In the genomic region with DNA sequence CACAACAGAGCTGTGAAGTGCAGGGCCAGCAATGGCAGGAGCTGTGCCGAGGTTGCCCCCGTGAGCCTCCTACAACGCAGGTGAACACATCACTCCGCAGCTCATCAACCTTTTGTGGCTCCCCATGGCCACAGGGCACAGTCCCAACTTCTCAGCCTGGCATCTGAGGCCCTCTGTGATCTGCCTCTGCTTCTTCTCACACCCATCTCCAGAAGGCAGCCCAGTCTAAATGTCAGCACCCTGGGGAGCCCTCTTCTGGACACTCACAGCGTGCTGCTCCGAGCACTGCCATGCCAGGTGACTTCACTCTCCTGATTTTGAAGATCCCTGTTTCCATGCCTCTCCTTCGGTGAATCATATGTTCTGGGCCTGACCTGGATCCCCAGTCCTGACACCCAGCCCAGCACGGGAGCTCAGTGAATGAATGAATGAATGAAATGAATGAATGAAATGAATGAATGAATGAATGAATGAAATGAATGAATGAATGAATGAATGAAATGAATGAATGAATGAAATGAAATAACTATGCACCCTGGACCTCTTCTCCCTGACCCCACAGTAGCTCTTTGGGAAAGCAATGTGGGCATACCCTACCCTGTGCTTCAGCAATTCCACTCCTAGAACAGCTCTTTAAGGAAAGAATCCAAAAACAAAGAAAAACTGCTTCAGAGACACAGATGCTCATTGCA, we compare ENCODE assay signal across 9 cellular contexts. TPM values are rescaled to one million over a fixed set of nuclear protein-coding genes. Genes with fewer than 3 reads are reported as not detected.
DNase-seq lines count a peak whose midpoint lies in the region; TF ChIP-seq lines count a peak whose summit lies in the region.
"Had no signal": no experiment of that assay in that cellular context is flagged by ENCODE, and none has a peak within 500 bp of the region (broad histone marks: within the 10 kb centered on the region; RNA-seq: fewer than 3 reads in every experiment).

No MANE protein-coding gene starts in this region.

- WGBS in tibial nerve, 2 donors, result 82% methylated on average over 8 of the region's 8 CpGs

- no peak overlapping the region for H3K27ac ChIP-seq in tibial nerve

- no peaks in the 10 kb centered on the region for H3K9me3 ChIP-seq in tibial nerve

- no peak overlapping the region for H3K4me3 ChIP-seq in tibial nerve

- TF ChIP-seq EP300 in tibial nerve (IDR thresholded peaks at IDR 0.05), result no peak

- no peak for TF ChIP-seq CTCF in tibial nerve (IDR thresholded peaks at IDR 0.05)

- TF ChIP-seq POLR2A in erythroblast (IDR thresholded peaks at IDR 0.05; ENCODE audit: low read length) (no peak), tibial nerve (IDR thresholded peaks at IDR 0.05) (no peak)

- H3K27me3 ChIP-seq in tibial nerve, result no peaks in the 10 kb centered on the region

- DNase-seq in NCI-H345 (lab: John Stamatoyannopoulos, UW) (peak; percentile 1), NCI-H345 treated with DMSO at 0.1 percent for 48 hours (lab: John Stamatoyannopoulos, UW; ENCODE audit: unreplicated experiment) (no peak), OCI-M1 (lab: John Stamatoyannopoulos, UW) (peak; percentile 6), erythroblast (lab: John Stamatoyannopoulos, UW) (peak; percentile 39 to 50), posterior vena cava (ENCODE audit: low spot score) (peak; percentile 38), tibial nerve (ENCODE audit: low spot score in 2 of 2) (no peak), DMS153 (lab: John Stamatoyannopoulos, UW) (no peak), NOMO-1 treated with DMSO at 0.1 percent for 48 hours (lab: John Stamatoyannopoulos, UW; ENCODE audit: unreplicated experiment) (no peak)

- no peaks in the 10 kb centered on the region for H3K36me3 ChIP-seq in tibial nerve

- intact Hi-C loops in posterior vena cava (cut with DNase I), result loop anchor here in 1 of 2 donors (5.0 kb wide), 1 partner anchor 1455 kb away; no protein-coding TSS in a partner anchor

- peaks cover 0 to 8% (median 0%) of the 10 kb centered on the region in 4 donors for H3K4me1 ChIP-seq in tibial nerve

RNA-seq across cellular contexts. Expression of gene SKIC8, which starts 17.9 kb away (rescaled TPM):
- total RNA-seq in posterior vena cava, result 10 to 100 TPM; 35.0 to 36.8 TPM
- total RNA-seq in tibial nerve, result 10 to 100 TPM; 50.3 to 75.1 (median 55.5) TPM

RNA-seq across cellular contexts. Expression of gene CRABP1, which starts 22.9 kb away (rescaled TPM):
- not detected for total RNA-seq in posterior vena cava
- total RNA-seq in tibial nerve, result 1 to 10 TPM in 2 of 4 donors, not detected in 2; 1.6 to 6.6 TPM
- total RNA-seq: liver had no signal

RNA-seq across cellular contexts. Expression of gene DNAJA4, which starts 52.9 kb away (rescaled TPM):
- 10 to 100 TPM; 22.3 to 56.4 TPM for total RNA-seq in posterior vena cava
- 10 to 100 TPM; 14.2 to 16.9 (median 16.4) TPM for total RNA-seq in tibial nerve

Comparison
In these comparisons a context has a peak if more than half of its experiments do, and no peak if none do; other contexts are left out.
1. DNase-seq: peak in NCI-H345 (single experiment), OCI-M1 (single experiment), erythroblast (2 of 2) and posterior vena cava (single experiment); none in NCI-H345 treated with DMSO at 0.1 percent for 48 hours (single experiment), tibial nerve (0 of 2), DMS153 (single experiment) and NOMO-1 treated with DMSO at 0.1 percent for 48 hours (single experiment).